24 cellular contexts compared by ENCODE assay signal in the genomic region with DNA sequence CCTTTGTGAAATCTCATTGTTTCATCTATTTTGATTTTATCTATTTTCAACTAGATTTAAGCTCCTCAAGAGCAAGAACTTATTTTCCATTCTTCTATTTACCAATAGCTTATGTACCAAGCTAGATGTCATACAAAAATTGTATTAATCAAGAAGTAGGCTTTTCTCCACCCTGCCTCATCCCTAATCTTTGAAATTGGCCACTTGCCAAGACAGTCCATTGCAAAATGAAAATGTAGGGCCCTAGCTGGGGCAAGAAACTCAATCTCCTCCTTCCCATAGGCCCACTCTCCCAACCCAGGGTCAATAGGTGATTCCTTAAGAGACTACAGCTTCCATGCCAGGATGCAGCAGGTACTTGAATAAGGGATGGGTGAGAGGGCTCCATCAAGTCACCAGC. TPM values are rescaled to one million over a fixed set of nuclear protein-coding genes. Genes with fewer than 3 reads are reported as not detected.
DNase-seq lines count a peak whose midpoint lies in the region; ATAC-seq and TF ChIP-seq lines count a peak whose summit lies in the region.
"Had no signal": no experiment of that assay in that cellular context is flagged by ENCODE, and none has a peak within 500 bp of the region (broad histone marks: within the 10 kb centered on the region; RNA-seq: fewer than 3 reads in every experiment).

No MANE protein-coding gene starts in this region.

- H3K9me3 Mint-ChIP-seq in brain, result peaks cover 0 to 2% (median 0%) of the 10 kb centered on the region in 5 experiments
- no peaks in the 10 kb centered on the region for H3K9me3 Mint-ChIP-seq in nephron
- no peaks in the 10 kb centered on the region for H3K9me3 Mint-ChIP-seq in endodermal cell
- H3K9me3 Mint-ChIP-seq: activated CD4-positive, alpha-beta T cell treated with anti-CD3 and anti-CD28 coated beads, Interleukin-2, amount 10 ng/mL, durations not matched to agents 24 days and 14 days; activated naive CD8-positive, alpha-beta T cell treated with anti-CD3 and anti-CD28 coated beads for 36 hours had no signal

- H3K36me3 Mint-ChIP-seq in brain (no peaks in the 10 kb centered on the region), nephron (ENCODE audit: low read depth) (no peaks in the 10 kb centered on the region), endodermal cell (ENCODE audit: low read depth) (no peaks in the 10 kb centered on the region)
- H3K36me3 Mint-ChIP-seq: activated naive CD8-positive, alpha-beta T cell treated with anti-CD3 and anti-CD28 coated beads for 36 hours; naive B cell had no signal

- H3K4me1 Mint-ChIP-seq in brain (peaks cover 91% of the 10 kb centered on the region), nephron (peaks cover 79% of the 10 kb centered on the region), endodermal cell (peaks cover 31% of the 10 kb centered on the region)
- H3K4me1 Mint-ChIP-seq: activated CD4-positive, alpha-beta T cell treated with anti-CD3 and anti-CD28 coated beads, Interleukin-2, amount 10 ng/mL, durations not matched to agents 24 days and 14 days; activated naive CD8-positive, alpha-beta T cell treated with anti-CD3 and anti-CD28 coated beads for 36 hours; naive B cell had no signal

- H3K27ac Mint-ChIP-seq in brain, result peak overlapping the region; percentile 95 to 99 (median 97)
- H3K27ac Mint-ChIP-seq in nephron, result peak overlapping the region; percentile 94 to 98 (median 97)
- no peak overlapping the region for H3K27ac Mint-ChIP-seq in endodermal cell
- H3K27ac Mint-ChIP-seq: activated CD4-positive, alpha-beta T cell treated with anti-CD3 and anti-CD28 coated beads, Interleukin-2, amount 10 ng/mL, durations not matched to agents 24 days and 14 days; activated naive CD8-positive, alpha-beta T cell treated with anti-CD3 and anti-CD28 coated beads for 36 hours; naive B cell had no signal

- H3K9ac ChIP-seq in endodermal cell (ENCODE audit: extremely low read depth, low read length, poor library complexity, severe bottlenecking), result no peak overlapping the region
- H3K9ac ChIP-seq: parathyroid adenoma had no signal

- no peaks in the 10 kb centered on the region for H3K27me3 Mint-ChIP-seq in brain
- H3K27me3 Mint-ChIP-seq in nephron (ENCODE audit: low read depth), result peaks cover 3% of the 10 kb centered on the region
- H3K27me3 Mint-ChIP-seq in endodermal cell (ENCODE audit: insufficient read depth), result no peaks in the 10 kb centered on the region

- H3K36me3 ChIP-seq in A673 (ENCODE audit: insufficient read depth, low read length, poor library complexity, severe bottlenecking) (no peaks in the 10 kb centered on the region), endodermal cell (ENCODE audit: control insufficient read depth, insufficient read depth, low read length) (no peaks in the 10 kb centered on the region)
- H3K36me3 ChIP-seq: colonic mucosa, right lobe of liver had no signal

- H3K27ac ChIP-seq in A673 (ENCODE audit: low read depth, low read length, poor library complexity, severe bottlenecking) (peak overlapping the region; percentile 89), endodermal cell (ENCODE audit: low read depth, low read length) (no peak overlapping the region)
- H3K27ac ChIP-seq: colonic mucosa, right lobe of liver had no signal

- intact Hi-C loops in A673 (cut with micrococcal nuclease; ENCODE audit: unreplicated experiment), result no loop called here
- intact Hi-C loops in left colon (cut with DNase I, micrococcal nuclease), result no loop called here

- ATAC-seq in left colon, result no peak
- ATAC-seq: left cardiac atrium had no signal

- H3K4me1 ChIP-seq in A673 (ENCODE audit: insufficient read depth, low read length, poor library complexity, severe bottlenecking), result peaks cover 70% of the 10 kb centered on the region
- H3K4me1 ChIP-seq in endodermal cell (ENCODE audit: control insufficient read depth, insufficient read depth, low read length), result peaks cover 23% of the 10 kb centered on the region

- peak overlapping the region; percentile 13 to 79 (median 72) for H3K4me3 Mint-ChIP-seq in brain
- peak overlapping the region in 2 of 3 experiments; percentile 17 to 38 for H3K4me3 Mint-ChIP-seq in nephron
- no peak overlapping the region for H3K4me3 Mint-ChIP-seq in endodermal cell
- H3K4me3 Mint-ChIP-seq: activated CD4-positive, alpha-beta T cell treated with anti-CD3 and anti-CD28 coated beads, Interleukin-2, amount 10 ng/mL, durations not matched to agents 24 days and 14 days; activated naive CD8-positive, alpha-beta T cell treated with anti-CD3 and anti-CD28 coated beads for 36 hours had no signal

- H3K9me3 ChIP-seq in A673 (ENCODE audit: low read depth, low read length, poor library complexity, severe bottlenecking) (no peaks in the 10 kb centered on the region), endodermal cell (ENCODE audit: control insufficient read depth, low read length) (no peaks in the 10 kb centered on the region)
- H3K9me3 ChIP-seq: colonic mucosa, right lobe of liver had no signal

- no TSS peak for BruUV-seq in A673 (replicated peaks; lab: Mats Ljungman, UMichigan)

- CTCF ChIA-PET in A673 (lab: Charles Lee), result no interaction called here

- H3K4me3 ChIP-seq in A673 (ENCODE audit: low read depth, low read length, poor library complexity, severe bottlenecking) (no peak overlapping the region), endodermal cell (ENCODE audit: low read length) (no peak overlapping the region)
- H3K4me3 ChIP-seq: colonic mucosa, right lobe of liver had no signal

- no peaks in the 10 kb centered on the region for H3K27me3 ChIP-seq in A673 (replicated peaks; ENCODE audit: insufficient read depth, low read depth, low read length, poor library complexity)
- no peaks in the 10 kb centered on the region for H3K27me3 ChIP-seq in endodermal cell (ENCODE audit: control insufficient read depth, insufficient read depth, low read length, poor library complexity, severe bottlenecking)
- H3K27me3 ChIP-seq: colonic mucosa, right lobe of liver had no signal

- POLR2A ChIA-PET in A673 (lab: Charles Lee; ENCODE audit: low non-redundant PET), result no interaction called here

- DNase-seq in A673 (ENCODE audit: low spot score) (peak; percentile 50), NCI-H82 (lab: John Stamatoyannopoulos, UW) (peak; percentile 85), left colon (no peak), endodermal cell (no peak), NOMO-1 (lab: John Stamatoyannopoulos, UW; ENCODE audit: unreplicated experiment in 2 of 2) (no peak)
- DNase-seq in activated CD4-positive, alpha-beta T cell treated with anti-CD3 and anti-CD28 coated beads for 4 hours, result no peak
- DNase-seq: activated CD4-positive, alpha-beta T cell treated with anti-CD3 and anti-CD28 coated beads, Interleukin-2, amount 10 ng/mL, durations not matched to agents 24 days and 14 days; activated naive CD8-positive, alpha-beta T cell treated with anti-CD3 and anti-CD28 coated beads for 36 hours; colonic mucosa; H7; KBM-7; left cardiac atrium; mesendoderm; naive B cell; NCI-H1436 treated with DMSO at 0.1 percent for 48 hours; NCI-H748 treated with DMSO at 0.1 percent for 48 hours; OCI-M1; right lobe of liver; SIG-M5; T-helper 1 cell had no signal

- TF ChIP-seq CTCF in A673 (conservative IDR thresholded peaks at IDR 0.05; ENCODE audit: low read depth, low read length), result no peak
- TF ChIP-seq CTCF in brain (conservative IDR thresholded peaks at IDR 0.05), result no peak
- TF ChIP-seq CTCF in nephron (IDR thresholded peaks at IDR 0.05; ENCODE audit: unreplicated experiment in 3 of 3), result no peak
- TF ChIP-seq CTCF in endodermal cell (conservative IDR thresholded peaks at IDR 0.05), result no peak

RNA-seq across cellular contexts. Expression of a gene that starts 18.1 kb away (rescaled TPM):
- total RNA-seq in A673 (2021) (477 and 520 TPM in 2 replicates), left colon (100 to 1,000 TPM; 744 to 751 TPM), endodermal cell (100 to 1,000 TPM; 430 TPM)
- 1,051 TPM for polyA plus RNA-seq in brain (ENCODE audit: insufficient read depth, low read depth, low replicate concordance)
- 679 TPM for polyA plus RNA-seq in endodermal cell (2013, experiment 1 of 2)
- 697 TPM for polyA plus RNA-seq in endodermal cell (2013, experiment 2 of 2)

RNA-seq across cellular contexts. Expression of a gene that starts 39.3 kb away (rescaled TPM):
- total RNA-seq in A673 (2021), result 0.37 and 0.75 TPM in 2 replicates
- not detected for polyA plus RNA-seq in brain (ENCODE audit: insufficient read depth, low read depth, low replicate concordance)
- under 1 TPM; 0.43 to 0.47 TPM for total RNA-seq in left colon
- total RNA-seq in endodermal cell, result under 1 TPM; 0.15 to 0.42 TPM
- polyA plus RNA-seq in endodermal cell (2013, experiment 1 of 2), result not detected
- polyA plus RNA-seq in endodermal cell (2013, experiment 2 of 2), result 0.25 TPM
- total RNA-seq: activated naive CD8-positive, alpha-beta T cell treated with anti-CD3 and anti-CD28 coated beads for 36 hours; H7; left cardiac atrium; right lobe of liver; ureter had no signal

Comparison
In these comparisons a context has a peak if more than half of its experiments do, and no peak if none do; other contexts are left out.
1. DNase-seq: peak in A673 (single experiment) and NCI-H82 (single experiment); none in left colon (0 of 2), endodermal cell (single experiment), activated CD4-positive, alpha-beta T cell treated with anti-CD3 and anti-CD28 coated beads for 4 hours (0 of 2) and NOMO-1 (0 of 2).